Comparison of ENCODE assay signal across 14 cellular contexts in genomic region chr22:26462051-26462450, GRCh38. TPM values are rescaled to one million over a fixed set of nuclear protein-coding genes. Genes with fewer than 3 reads are reported as not detected.
A peak's percentile ranks its signal among the peaks of the same experiment; 100 is the strongest.
DNase-seq lines count a peak whose midpoint lies in the region; ATAC-seq and TF ChIP-seq lines count a peak whose summit lies in the region.
"Had no signal": no experiment of that assay in that cellular context is flagged by ENCODE, and none has a peak within 500 bp of the region (broad histone marks: within the 10 kb centered on the region; RNA-seq: fewer than 3 reads in every experiment).

No MANE protein-coding gene starts in this region.

- no peak overlapping the region for H3K4me3 ChIP-seq in neural progenitor cell
- H3K4me3 ChIP-seq: BLaER1 treated with 17β-estradiol and CSF1 and Interleukin-3, amounts not matched to agents 10 nM and 100 nM; HAP-1 had no signal

- TF ChIP-seq CTCF in neural progenitor cell (IDR thresholded peaks at IDR 0.05) = no peak

- peaks cover 15% of the 10 kb centered on the region for H3K79me2 ChIP-seq in neural progenitor cell (ENCODE audit: low read depth)

- H3K27ac ChIP-seq in caudate nucleus (ENCODE audit: low read depth, low read length) = peak overlapping the region; percentile 11
- no peak overlapping the region for H3K27ac ChIP-seq in neural progenitor cell

- no peak overlapping the region for H3K4me3 Mint-ChIP-seq in activated T-cell treated with anti-CD3 and anti-CD28 coated beads, Interleukin-2, amount 50 U/mL, for 24 hours
- H3K4me3 Mint-ChIP-seq in activated T-cell treated with anti-CD3 and anti-CD28 coated beads, Interleukin-2, amount 50 U/mL, for 4 hours = no peak overlapping the region
- H3K4me3 Mint-ChIP-seq in neural progenitor cell = peak overlapping the region; percentile 70
- H3K4me3 Mint-ChIP-seq: CD4-positive, CD25-positive, alpha-beta regulatory T cell had no signal

- no peaks in the 10 kb centered on the region for H3K9me3 ChIP-seq in neural progenitor cell (ENCODE audit: low read depth)
- H3K9me3 ChIP-seq: BLaER1 treated with 17β-estradiol and CSF1 and Interleukin-3, amounts not matched to agents 10 nM and 100 nM; HAP-1 had no signal

- peaks cover 96% of the 10 kb centered on the region for H3K36me3 Mint-ChIP-seq in activated T-cell treated with anti-CD3 and anti-CD28 coated beads, Interleukin-2, amount 50 U/mL, for 24 hours (ENCODE audit: low read depth)
- peaks cover 49% of the 10 kb centered on the region for H3K36me3 Mint-ChIP-seq in activated T-cell treated with anti-CD3 and anti-CD28 coated beads, Interleukin-2, amount 50 U/mL, for 4 hours (ENCODE audit: insufficient read depth)
- peaks cover 28% of the 10 kb centered on the region for H3K36me3 Mint-ChIP-seq in neural progenitor cell

- no peaks in the 10 kb centered on the region for H3F3A ChIP-seq in neural progenitor cell (ENCODE audit: low read depth)

- H3K36me3 ChIP-seq in neural progenitor cell = no peaks in the 10 kb centered on the region

- no peak for ATAC-seq in activated T-cell treated with anti-CD3 and anti-CD28 coated beads, Interleukin-2, amount 50 U/mL, for 4 hours

- no peaks in the 10 kb centered on the region for H3K27me3 ChIP-seq in neural progenitor cell
- H3K27me3 ChIP-seq: BLaER1 treated with 17β-estradiol and CSF1 and Interleukin-3, amounts not matched to agents 10 nM and 100 nM had no signal

- no peak overlapping the region for H3K4me2 ChIP-seq in neural progenitor cell

- H3K9me3 Mint-ChIP-seq in activated T-cell treated with anti-CD3 and anti-CD28 coated beads, Interleukin-2, amount 50 U/mL, for 24 hours = no peaks in the 10 kb centered on the region
- H3K9me3 Mint-ChIP-seq in activated T-cell treated with anti-CD3 and anti-CD28 coated beads, Interleukin-2, amount 50 U/mL, for 4 hours = no peaks in the 10 kb centered on the region
- H3K9me3 Mint-ChIP-seq in neural progenitor cell = no peaks in the 10 kb centered on the region
- H3K9me3 Mint-ChIP-seq: CD4-positive, CD25-positive, alpha-beta regulatory T cell had no signal

- H3K4me1 ChIP-seq in neural progenitor cell = peaks cover 12% of the 10 kb centered on the region

- peak; percentile 12 for DNase-seq in activated T-cell treated with anti-CD3 and anti-CD28 coated beads, Interleukin-2, amount 50 U/mL, for 24 hours
- DNase-seq in activated T-cell treated with anti-CD3 and anti-CD28 coated beads, Interleukin-2, amount 50 U/mL, for 4 hours = no peak
- DNase-seq in caudate nucleus (lab: John Stamatoyannopoulos, UW) (no peak), neural progenitor cell (ENCODE audit: low spot score) (no peak), NOMO-1 treated with DMSO at 0.1 percent for 48 hours (lab: John Stamatoyannopoulos, UW; ENCODE audit: unreplicated experiment) (no peak), nucleus accumbens (lab: John Stamatoyannopoulos, UW) (no peak), NCI-H128 (lab: John Stamatoyannopoulos, UW; ENCODE audit: unreplicated experiment) (no peak)
- DNase-seq: 8988T; AML-193; CD4-positive, CD25-positive, alpha-beta regulatory T cell; DMS53; GF-D8 had no signal

- no peaks in the 10 kb centered on the region for H3K27me3 Mint-ChIP-seq in activated T-cell treated with anti-CD3 and anti-CD28 coated beads, Interleukin-2, amount 50 U/mL, for 24 hours
- H3K27me3 Mint-ChIP-seq in activated T-cell treated with anti-CD3 and anti-CD28 coated beads, Interleukin-2, amount 50 U/mL, for 4 hours (ENCODE audit: low read depth) = no peaks in the 10 kb centered on the region
- peaks cover 4% of the 10 kb centered on the region for H3K27me3 Mint-ChIP-seq in neural progenitor cell (ENCODE audit: insufficient read depth, low read depth)
- H3K27me3 Mint-ChIP-seq: CD4-positive, CD25-positive, alpha-beta regulatory T cell had no signal

- peaks cover 44% of the 10 kb centered on the region for H4K20me1 ChIP-seq in neural progenitor cell (ENCODE audit: low read depth)

- H3K9ac ChIP-seq in neural progenitor cell = no peak overlapping the region

- no peak overlapping the region for H2AFZ ChIP-seq in neural progenitor cell (replicated peaks)

- no peaks in the 10 kb centered on the region for H3K4me1 Mint-ChIP-seq in activated T-cell treated with anti-CD3 and anti-CD28 coated beads, Interleukin-2, amount 50 U/mL, for 24 hours (ENCODE audit: low read depth)
- H3K4me1 Mint-ChIP-seq in activated T-cell treated with anti-CD3 and anti-CD28 coated beads, Interleukin-2, amount 50 U/mL, for 4 hours (ENCODE audit: low read depth) = no peaks in the 10 kb centered on the region
- H3K4me1 Mint-ChIP-seq in neural progenitor cell = peaks cover 43% of the 10 kb centered on the region

- H3K27ac Mint-ChIP-seq in activated T-cell treated with anti-CD3 and anti-CD28 coated beads, Interleukin-2, amount 50 U/mL, for 24 hours = no peak overlapping the region
- peak overlapping the region; percentile 96 for H3K27ac Mint-ChIP-seq in neural progenitor cell

RNA-seq across cellular contexts. Expression of gene HPS4, which starts 21.5 kb away (rescaled TPM):
- 10 to 100 TPM; 30.8 to 34.1 (median 33.8) TPM for total RNA-seq in activated T-cell treated with anti-CD3 and anti-CD28 coated beads, Interleukin-2, amount 50 U/mL, for 4 hours
- 65.3 and 95.5 TPM in 2 replicates for total RNA-seq in neural progenitor cell (ENCODE audit: low replicate concordance)

RNA-seq across cellular contexts. Expression of gene SRRD, which starts 21.6 kb away (rescaled TPM):
- 10 to 100 TPM; 32.5 to 40.4 (median 40.2) TPM for total RNA-seq in activated T-cell treated with anti-CD3 and anti-CD28 coated beads, Interleukin-2, amount 50 U/mL, for 4 hours
- 28.0 and 36.0 TPM in 2 replicates for total RNA-seq in neural progenitor cell (ENCODE audit: low replicate concordance)

RNA-seq across cellular contexts. Expression of gene ASPHD2, which starts 33.0 kb away (rescaled TPM):
- total RNA-seq in activated T-cell treated with anti-CD3 and anti-CD28 coated beads, Interleukin-2, amount 50 U/mL, for 4 hours = 10 to 100 TPM in 1 of 3 donors, 1 to 10 TPM in 2; 8.2 to 10.4 (median 8.9) TPM
- 9.3 and 12.7 TPM in 2 replicates for total RNA-seq in neural progenitor cell (ENCODE audit: low replicate concordance)

RNA-seq across cellular contexts. Expression of gene TFIP11, which starts 50.2 kb away (rescaled TPM):
- total RNA-seq in activated T-cell treated with anti-CD3 and anti-CD28 coated beads, Interleukin-2, amount 50 U/mL, for 4 hours = 10 to 100 TPM; 52.4 to 68.5 (median 61.0) TPM
- 22.2 and 26.2 TPM in 2 replicates for total RNA-seq in neural progenitor cell (ENCODE audit: low replicate concordance)
